In the genomic region with DNA sequence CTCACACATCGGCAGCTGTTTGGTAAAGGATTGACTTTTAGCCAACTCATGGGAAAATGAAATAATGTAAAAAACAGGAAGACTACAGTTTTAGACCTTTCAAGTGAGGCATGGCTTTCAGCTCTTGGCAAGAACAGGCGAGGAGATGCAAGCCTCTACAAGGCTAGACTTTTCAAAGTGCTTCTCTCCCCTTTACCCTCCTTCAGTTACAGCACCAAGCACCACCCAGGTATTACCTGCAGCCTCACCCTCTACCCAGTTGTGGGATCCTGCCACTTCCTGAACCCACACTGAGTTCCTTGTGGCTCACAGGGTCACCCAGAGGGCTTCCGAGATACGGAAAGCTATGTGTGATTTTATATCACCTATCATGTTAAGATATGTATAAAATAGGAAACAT, we compare ENCODE assay signal across 24 cellular contexts. TPM values are rescaled to one million over a fixed set of nuclear protein-coding genes. Genes with fewer than 3 reads are reported as not detected.
"Had no signal": no experiment of that assay in that cellular context is flagged by ENCODE, and none has a peak within 500 bp of the region (broad histone marks: within the 10 kb centered on the region; RNA-seq: fewer than 3 reads in every experiment).

No MANE protein-coding gene starts in this region.

- H3K36me3 ChIP-seq: cardiac muscle cell had no signal

- H3K4me3 ChIP-seq: cardiac muscle cell had no signal

- H3K27ac ChIP-seq: cardiac muscle cell had no signal

- DNase-seq: activated CD4-positive, alpha-beta T cell treated with anti-CD3 and anti-CD28 coated beads for 4 hours; activated CD4-positive, alpha-beta T cell treated with anti-CD3 and anti-CD28 coated beads, Interleukin-2, amount 50 U/mL, for 48 hours; activated CD8-positive, alpha-beta memory T cell treated with anti-CD3 and anti-CD28 coated beads, Interleukin-2, amount 10 ng/mL, durations not matched to agents 7 days and 5 days; activated effector memory CD4-positive, alpha-beta T cell treated with Interleukin-2 at 50 U/mL for 16 hours; activated naive CD4-positive, alpha-beta T cell; activated T-cell treated with anti-CD3 and anti-CD28 coated beads, Interleukin-2, amount 50 U/mL, for 24 hours; aorta; KG1; NCI-H1092; NCI-H1417; NCI-H1694; NCI-H2029; NCI-H2107; NCI-H2171 treated with DMSO at 0.1 percent for 48 hours; NCI-H345; NCI-H510A; NCI-H526 treated with DMSO at 0.1 percent for 48 hours; SHP77 treated with DMSO at 0.1 percent for 48 hours had no signal

- ATAC-seq: activated CD4-positive, CD25-positive, alpha-beta regulatory T cell treated with anti-CD3 and anti-CD28 coated beads, Interleukin-2, amount 50 U/mL, for 24 hours; activated CD8-positive, alpha-beta memory T cell treated with anti-CD3 and anti-CD28 coated beads, Interleukin-2, amount 10 ng/mL, durations not matched to agents 7 days and 5 days had no signal

RNA-seq across cellular contexts. Expression of gene UGT1A10, which starts 14.7 kb away (rescaled TPM):
- total RNA-seq: activated CD8-positive, alpha-beta memory T cell treated with anti-CD3 and anti-CD28 coated beads, Interleukin-2, amount 10 ng/mL, durations not matched to agents 7 days and 5 days; activated T-helper 1 cell treated with anti-CD3 and anti-CD28 coated beads, Interleukin-12 subunit alpha, Interleukin-12 subunit beta, Interleukin-2, Interleukin-4 antibody, amounts not matched to agents 30 ng/mL and 10 ng/mL and 1 ng/mL, durations not matched to agents 14 hours and 24 hours and 36 hours; aorta; cardiac muscle cell; LHCN-M2; MCF 10A; SK-MEL-5 had no signal

RNA-seq across cellular contexts. Expression of gene UGT1A9, which starts 20.7 kb away (rescaled TPM):
- total RNA-seq: activated CD8-positive, alpha-beta memory T cell treated with anti-CD3 and anti-CD28 coated beads, Interleukin-2, amount 10 ng/mL, durations not matched to agents 7 days and 5 days; activated T-helper 1 cell treated with anti-CD3 and anti-CD28 coated beads, Interleukin-12 subunit alpha, Interleukin-12 subunit beta, Interleukin-2, Interleukin-4 antibody, amounts not matched to agents 30 ng/mL and 10 ng/mL and 1 ng/mL, durations not matched to agents 14 hours and 24 hours and 36 hours; aorta; cardiac muscle cell; LHCN-M2; MCF 10A; SK-MEL-5 had no signal

RNA-seq across cellular contexts. Expression of gene UGT1A7, which starts 30.7 kb away (rescaled TPM):
- total RNA-seq: activated CD8-positive, alpha-beta memory T cell treated with anti-CD3 and anti-CD28 coated beads, Interleukin-2, amount 10 ng/mL, durations not matched to agents 7 days and 5 days; activated T-helper 1 cell treated with anti-CD3 and anti-CD28 coated beads, Interleukin-12 subunit alpha, Interleukin-12 subunit beta, Interleukin-2, Interleukin-4 antibody, amounts not matched to agents 30 ng/mL and 10 ng/mL and 1 ng/mL, durations not matched to agents 14 hours and 24 hours and 36 hours; aorta; cardiac muscle cell; LHCN-M2; MCF 10A; SK-MEL-5 had no signal

RNA-seq across cellular contexts. Expression of gene UGT1A8, which starts 33.5 kb away (rescaled TPM):
- total RNA-seq: activated CD8-positive, alpha-beta memory T cell treated with anti-CD3 and anti-CD28 coated beads, Interleukin-2, amount 10 ng/mL, durations not matched to agents 7 days and 5 days; activated T-helper 1 cell treated with anti-CD3 and anti-CD28 coated beads, Interleukin-12 subunit alpha, Interleukin-12 subunit beta, Interleukin-2, Interleukin-4 antibody, amounts not matched to agents 30 ng/mL and 10 ng/mL and 1 ng/mL, durations not matched to agents 14 hours and 24 hours and 36 hours; aorta; cardiac muscle cell; LHCN-M2; MCF 10A; SK-MEL-5 had no signal

RNA-seq across cellular contexts. Expression of gene UGT1A6, which starts 41.7 kb away (rescaled TPM):
- total RNA-seq: activated CD8-positive, alpha-beta memory T cell treated with anti-CD3 and anti-CD28 coated beads, Interleukin-2, amount 10 ng/mL, durations not matched to agents 7 days and 5 days; activated T-helper 1 cell treated with anti-CD3 and anti-CD28 coated beads, Interleukin-12 subunit alpha, Interleukin-12 subunit beta, Interleukin-2, Interleukin-4 antibody, amounts not matched to agents 30 ng/mL and 10 ng/mL and 1 ng/mL, durations not matched to agents 14 hours and 24 hours and 36 hours; aorta; cardiac muscle cell; LHCN-M2; SK-MEL-5 had no signal
